In genomic region chr7:22561356-22561755, GRCh38 we compare ENCODE assay signal across 7 cellular contexts.
A peak's percentile ranks its signal among the peaks of the same experiment; 100 is the strongest.
DNase-seq lines count a peak whose midpoint lies in the region; ATAC-seq and TF ChIP-seq lines count a peak whose summit lies in the region.

No MANE protein-coding gene starts in this region.

- H3K27ac ChIP-seq in HUES48 (ENCODE audit: low read depth, low read length) (peak overlapping the region; percentile 80), breast epithelium (peak overlapping the region; percentile 34 to 76), tibial nerve (peak overlapping the region in 1 of 4 donors; percentile 73)

- H3K9ac ChIP-seq in HUES48 (ENCODE audit: low read depth, low read length): peak overlapping the region; percentile 70

- peak in 1 of 2 donors; percentile 77 for TF ChIP-seq EP300 in tibial nerve (IDR thresholded peaks at IDR 0.05)

- DNase-seq in breast epithelium (ENCODE audit: low spot score in 2 of 2): peak; percentile 55 to 82
- peak; percentile 92 for DNase-seq in kidney epithelial cell (ENCODE audit: low read depth)
- peak; percentile 49 to 68 for DNase-seq in tibial nerve (ENCODE audit: low spot score in 2 of 2)
- DNase-seq in DMS79 (lab: John Stamatoyannopoulos, UW): no peak

- 0 out of 2 replicates have a peak overlapping the region, but pooled peaks have one; percentile 9 for H3K4me3 ChIP-seq in HUES48 (ENCODE audit: low read depth, low read length)
- H3K4me3 ChIP-seq in breast epithelium: no peak overlapping the region
- H3K4me3 ChIP-seq in kidney epithelial cell (ENCODE audit: low read depth, low read length): no peak overlapping the region
- no peak overlapping the region for H3K4me3 ChIP-seq in tibial nerve

- TF ChIP-seq POLR2A in breast epithelium (IDR thresholded peaks at IDR 0.05) (no peak), tibial nerve (IDR thresholded peaks at IDR 0.05) (no peak)

- intact Hi-C loops in breast epithelium (cut with DNase I; ENCODE audit: low total_unique reads): loop anchor here (5.0 kb wide), 2 partner anchors 161 to 211 kb away; no protein-coding TSS in a partner anchor

- ATAC-seq in HG02588 (IDR thresholded peaks at IDR 0.05; ENCODE audit: unreplicated experiment) (no peak), GM18520 (IDR thresholded peaks at IDR 0.05; ENCODE audit: unreplicated experiment) (no peak)

- peaks cover 63% of the 10 kb centered on the region for H3K4me1 ChIP-seq in HUES48 (ENCODE audit: control insufficient read depth, insufficient read depth, low read length)
- H3K4me1 ChIP-seq in breast epithelium: peaks cover 0 to 7% of the 10 kb centered on the region in 2 donors
- peaks cover 0 to 66% (median 35%) of the 10 kb centered on the region in 4 donors for H3K4me1 ChIP-seq in tibial nerve

- 13 to 15% methylated on average over 13 of the region's 13 CpGs for WGBS in tibial nerve, 2 donors

- TF ChIP-seq CTCF in breast epithelium (IDR thresholded peaks at IDR 0.05): no peak
- TF ChIP-seq CTCF in kidney epithelial cell (IDR thresholded peaks at IDR 0.05; ENCODE audit: insufficient read depth, low read length, poor library complexity, severe bottlenecking): no peak
- no peak for TF ChIP-seq CTCF in tibial nerve (IDR thresholded peaks at IDR 0.05)

- H3K9me3 ChIP-seq in HUES48 (ENCODE audit: control insufficient read depth, insufficient read depth, low read length) (no peaks in the 10 kb centered on the region), breast epithelium (no peaks in the 10 kb centered on the region), tibial nerve (no peaks in the 10 kb centered on the region)

- H3K27me3 ChIP-seq in HUES48 (ENCODE audit: control insufficient read depth, insufficient read depth, low read length): no peaks in the 10 kb centered on the region
- no peaks in the 10 kb centered on the region for H3K27me3 ChIP-seq in breast epithelium
- no peaks in the 10 kb centered on the region for H3K27me3 ChIP-seq in kidney epithelial cell (ENCODE audit: control insufficient read depth, insufficient read depth, low read length)
- H3K27me3 ChIP-seq in tibial nerve: no peaks in the 10 kb centered on the region

- H3K36me3 ChIP-seq in HUES48 (ENCODE audit: control insufficient read depth, insufficient read depth, low read length) (no peaks in the 10 kb centered on the region), breast epithelium (no peaks in the 10 kb centered on the region), kidney epithelial cell (ENCODE audit: control insufficient read depth, insufficient read depth, low read length) (no peaks in the 10 kb centered on the region), tibial nerve (no peaks in the 10 kb centered on the region)
